ENCODE assay signal across 8 cellular contexts in the genomic region with DNA sequence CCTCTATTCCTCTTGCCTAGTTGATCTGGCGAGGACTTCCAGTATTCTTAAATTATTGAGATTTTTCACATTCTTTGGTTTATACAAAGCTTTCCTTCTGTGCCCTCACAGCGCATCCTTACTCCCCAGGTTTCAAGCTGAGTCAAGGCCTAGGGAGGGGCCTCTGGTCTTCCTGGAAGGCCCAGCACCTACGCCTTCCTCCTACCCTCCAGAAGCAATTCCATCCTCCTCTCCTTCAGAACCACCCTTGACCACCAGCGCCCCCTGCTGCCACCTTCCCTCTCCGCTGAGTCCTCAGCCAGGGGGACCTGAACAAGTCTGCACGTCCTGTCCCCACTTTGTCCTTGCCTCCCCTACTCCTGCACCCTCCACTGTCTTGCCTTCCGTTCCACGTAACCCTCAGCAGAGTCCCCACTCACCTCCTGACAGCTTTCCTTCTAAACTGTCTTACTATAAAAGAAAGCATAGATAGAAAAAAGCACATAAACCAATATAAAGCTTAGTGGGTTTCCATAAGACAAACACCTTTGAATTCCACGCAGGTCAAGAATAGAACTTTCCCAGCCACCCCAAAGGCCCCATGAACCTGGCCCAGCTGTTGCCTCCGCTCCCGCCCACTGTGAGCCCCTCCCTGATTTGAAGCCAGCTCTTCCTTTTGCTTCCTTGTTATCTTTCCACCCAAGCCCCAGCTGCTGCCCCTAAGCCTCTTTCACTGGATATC.
DNase-seq lines count a peak whose midpoint lies in the region; ATAC-seq and TF ChIP-seq lines count a peak whose summit lies in the region.

No MANE protein-coding gene starts in this region.

- H3K36me3 Mint-ChIP-seq in type B pancreatic cell = peaks cover 78% of the 10 kb centered on the region

- WGBS in neuronal stem cell (ENCODE audit: extremely low coverage in 2 of 2, insufficient read length in 2 of 2, insufficient replicate concordance in 1 of 2), 2 donors = no CpG with 5 or more reads among the region's 11 CpGs

- H2BK15ac ChIP-seq in neuronal stem cell (ENCODE audit: low read length) = no peak overlapping the region

- H3K4me2 ChIP-seq in neuronal stem cell (ENCODE audit: insufficient read depth, low read length, poor library complexity, severe bottlenecking) = no peak overlapping the region

- H3K4ac ChIP-seq in neuronal stem cell (ENCODE audit: low read length) = no peak overlapping the region

- no peaks in the 10 kb centered on the region for H3K9me3 Mint-ChIP-seq in type B pancreatic cell

- H2BK12ac ChIP-seq in neuronal stem cell (ENCODE audit: low read length) = no peak overlapping the region

- H3K4me3 Mint-ChIP-seq in type B pancreatic cell = no peak overlapping the region

- peaks cover 28 to 63% of the 10 kb centered on the region in 2 donors for H3K36me3 ChIP-seq in neuronal stem cell (replicated peaks in 1 of 2; ENCODE audit: control insufficient read depth in 2 of 2, insufficient read depth in 2 of 2, low read length in 2 of 2)

- H3K18ac ChIP-seq in neuronal stem cell (ENCODE audit: low read length) = peak overlapping the region; percentile 18

- no peaks in the 10 kb centered on the region for H3K27me3 Mint-ChIP-seq in type B pancreatic cell

- peaks cover 15 to 29% of the 10 kb centered on the region in 2 donors for H3K9me3 ChIP-seq in neuronal stem cell (replicated peaks in 1 of 2; ENCODE audit: control insufficient read depth in 2 of 2, insufficient read depth in 1 of 2, low read depth in 1 of 2, low read length in 2 of 2)

- H4K8ac ChIP-seq in neuronal stem cell (ENCODE audit: low read depth, low read length) = no peak overlapping the region

- H3K4me3 ChIP-seq in neuronal stem cell (ENCODE audit: low read length in 2 of 2) = no peak overlapping the region

- H3K23ac ChIP-seq in neuronal stem cell (ENCODE audit: low read depth, low read length, poor library complexity) = peak overlapping the region; percentile 8

- H3K4me1 ChIP-seq in neuronal stem cell (ENCODE audit: control insufficient read depth in 2 of 2, insufficient read depth in 1 of 2, low read depth in 1 of 2, low read length in 2 of 2) = peaks cover 0 to 1% of the 10 kb centered on the region in 2 donors

- no peak overlapping the region for H2BK5ac ChIP-seq in neuronal stem cell (ENCODE audit: low read length)

- no peak overlapping the region for H3K9ac ChIP-seq in neuronal stem cell (ENCODE audit: low read depth, low read length, poor library complexity)

- DNase-seq in ACHN (peak; percentile 80), NCI-H2029 treated with DMSO at 0.1 percent for 48 hours (lab: John Stamatoyannopoulos, UW) (peak; percentile 72), fibroblast of peridontal ligament (ENCODE audit: extremely low read depth) (peak; percentile 26), neuronal stem cell (ENCODE audit: low spot score) (peak; percentile 49), type B pancreatic cell (ENCODE audit: extremely low spot score, unreplicated experiment) (no peak), NCI-H2227 treated with DMSO at 0.1 percent for 48 hours (lab: John Stamatoyannopoulos, UW) (no peak)
- peak; percentile 10 for DNase-seq in activated CD8-positive, alpha-beta memory T cell treated with anti-CD3 and anti-CD28 coated beads, Interleukin-2, amount 50 U/mL, for 24 hours (ENCODE audit: extremely low read depth)

- H4K91ac ChIP-seq in neuronal stem cell (ENCODE audit: low read depth, low read length, poor library complexity) = no peak overlapping the region

- H3K27me3 ChIP-seq in neuronal stem cell (ENCODE audit: control insufficient read depth in 3 of 3, insufficient read depth in 3 of 3, low read depth in 1 of 3, low read length in 3 of 3) = no peaks in the 10 kb centered on the region

- H3K27ac ChIP-seq in neuronal stem cell (replicated peaks; ENCODE audit: low read length) = no peak overlapping the region

- H2AK5ac ChIP-seq in neuronal stem cell (ENCODE audit: low read depth, low read length) = no peak overlapping the region

- in situ Hi-C loops in ACHN (cut with HindIII; ENCODE audit: low pct_ligation_motif_present, low pct_unique_long_range_greater_than_20kb, low sequenced_read_pairs) = no loop called here

- peak overlapping the region; percentile 23 for H3K27ac Mint-ChIP-seq in type B pancreatic cell

- TF ChIP-seq CTCF in type B pancreatic cell (conservative IDR thresholded peaks at IDR 0.05) = peak; percentile 82

- no peak overlapping the region for H2AFZ ChIP-seq in neuronal stem cell (ENCODE audit: low read length)

- H2BK120ac ChIP-seq in neuronal stem cell (ENCODE audit: low read depth, low read length) = no peak overlapping the region

- no peak overlapping the region for H3K14ac ChIP-seq in neuronal stem cell (ENCODE audit: low read length)

- no peaks in the 10 kb centered on the region for H3K79me1 ChIP-seq in neuronal stem cell (ENCODE audit: low read depth, low read length)

- peaks cover 22% of the 10 kb centered on the region for H3K4me1 Mint-ChIP-seq in type B pancreatic cell (ENCODE audit: unreplicated experiment)

- peak; percentile 65 for ATAC-seq in GM18498 (IDR thresholded peaks at IDR 0.05; ENCODE audit: unreplicated experiment)

Comparison
In these comparisons a context has a peak if more than half of its experiments do, and no peak if none do; other contexts are left out.
1. DNase-seq: peak in ACHN (single experiment), NCI-H2029 treated with DMSO at 0.1 percent for 48 hours (single experiment), activated CD8-positive, alpha-beta memory T cell treated with anti-CD3 and anti-CD28 coated beads, Interleukin-2, amount 50 U/mL, for 24 hours (single experiment), fibroblast of peridontal ligament (single experiment) and neuronal stem cell (single experiment); none in type B pancreatic cell (single experiment) and NCI-H2227 treated with DMSO at 0.1 percent for 48 hours (single experiment).